22 cellular contexts compared by ENCODE assay signal in genomic region chr5:128345247-128345646, GRCh38.
DNase-seq lines count a peak whose midpoint lies in the region; ATAC-seq, FAIRE-seq and TF ChIP-seq lines count a peak whose summit lies in the region.
"Had no signal": no experiment of that assay in that cellular context is flagged by ENCODE, and none has a peak within 500 bp of the region (broad histone marks: within the 10 kb centered on the region; RNA-seq: fewer than 3 reads in every experiment).

No MANE protein-coding gene starts in this region.

- FAIRE-seq in HepG2 (lab: Jason Lieb, UNC), result no peak
- FAIRE-seq: D721Med, GM12891, GM18507, H54 had no signal

- no peaks in the 10 kb centered on the region for H3K27me3 ChIP-seq in left ventricle myocardium inferior (ENCODE audit: low read depth)
- H3K27me3 ChIP-seq in right atrium auricular region, result no peaks in the 10 kb centered on the region
- no peaks in the 10 kb centered on the region for H3K27me3 ChIP-seq in neuronal stem cell (ENCODE audit: control insufficient read depth in 3 of 3, insufficient read depth in 3 of 3, low read depth in 1 of 3, low read length in 3 of 3)
- H3K27me3 ChIP-seq in psoas muscle (ENCODE audit: insufficient read depth in 3 of 3, low read length in 2 of 3), result no peaks in the 10 kb centered on the region
- H3K27me3 ChIP-seq in HepG2 (ENCODE audit: control insufficient read depth in 1 of 2, insufficient read depth in 2 of 2, low read length in 2 of 2), result no peaks in the 10 kb centered on the region
- H3K27me3 ChIP-seq: BLaER1 had no signal

- no peaks in the 10 kb centered on the region for H3K79me2 ChIP-seq in HepG2 (ENCODE audit: insufficient read depth, low read length)

- H3K27me3 Mint-ChIP-seq in CD14-positive monocyte (ENCODE audit: low read depth in 3 of 3), result peaks cover 0 to 2% (median 1%) of the 10 kb centered on the region in 3 donors
- H3K27me3 Mint-ChIP-seq: B cell; CD4-positive, alpha-beta T cell had no signal

- peaks cover 43% of the 10 kb centered on the region for H3K4me1 ChIP-seq in left ventricle myocardium inferior
- H3K4me1 ChIP-seq in right atrium auricular region, result peaks cover 0 to 5% of the 10 kb centered on the region in 2 donors
- H3K4me1 ChIP-seq in neuronal stem cell (ENCODE audit: control insufficient read depth in 2 of 2, insufficient read depth in 1 of 2, low read depth in 1 of 2, low read length in 2 of 2), result no peaks in the 10 kb centered on the region
- peaks cover 3% of the 10 kb centered on the region for H3K4me1 ChIP-seq in psoas muscle
- H3K4me1 ChIP-seq in HepG2 (ENCODE audit: insufficient read depth, low read length), result no peaks in the 10 kb centered on the region
- H3K4me1 ChIP-seq: HAP-1 had no signal

- no peak overlapping the region for H3K23ac ChIP-seq in neuronal stem cell (ENCODE audit: low read depth, low read length, poor library complexity)

- H3K9me3 ChIP-seq in left ventricle myocardium inferior (replicated peaks) (no peaks in the 10 kb centered on the region), right atrium auricular region (no peaks in the 10 kb centered on the region), neuronal stem cell (replicated peaks in 1 of 2; ENCODE audit: control insufficient read depth in 2 of 2, insufficient read depth in 1 of 2, low read depth in 1 of 2, low read length in 2 of 2) (no peaks in the 10 kb centered on the region), psoas muscle (no peaks in the 10 kb centered on the region), HepG2 (ENCODE audit: low read length) (no peaks in the 10 kb centered on the region)
- H3K9me3 ChIP-seq: BLaER1, HAP-1 had no signal

- H2BK15ac ChIP-seq in neuronal stem cell (ENCODE audit: low read length), result no peak overlapping the region

- H3K4me1 Mint-ChIP-seq in CD14-positive monocyte, result peaks cover 23% of the 10 kb centered on the region
- H3K4me1 Mint-ChIP-seq: B cell; CD8-positive, alpha-beta memory T cell had no signal

- CTCF ChIA-PET in HepG2 (lab: Yijun Ruan, JAX; ENCODE audit: low intra/inter-chr PET ratio, low total read pairs), result no interaction called here

- H3K4me3 ChIP-seq in left ventricle myocardium inferior, result no peak overlapping the region
- no peak overlapping the region for H3K4me3 ChIP-seq in right atrium auricular region
- no peak overlapping the region for H3K4me3 ChIP-seq in neuronal stem cell (ENCODE audit: low read length in 2 of 2)
- no peak overlapping the region for H3K4me3 ChIP-seq in psoas muscle
- H3K4me3 ChIP-seq in HepG2 (replicated peaks in 1 of 3; ENCODE audit: insufficient read depth in 1 of 3, low read depth in 2 of 3, low read length in 3 of 3), result no peak overlapping the region
- H3K4me3 ChIP-seq: BLaER1, HAP-1 had no signal

- no peak for TF ChIP-seq EP300 in HepG2 (IDR thresholded peaks at IDR 0.05; ENCODE audit: low read depth in 2 of 2, low read length in 2 of 2)
- no peak for TF ChIP-seq EP300 in HepG2 (CRISPR knock-in tag; IDR thresholded peaks at IDR 0.05; ENCODE audit: borderline replicate concordance)

- ATAC-seq in psoas muscle, result no peak
- ATAC-seq in GM21447 (IDR thresholded peaks at IDR 0.05; ENCODE audit: unreplicated experiment), result no peak
- ATAC-seq in HepG2, result no peak

- H4K91ac ChIP-seq in neuronal stem cell (ENCODE audit: low read depth, low read length, poor library complexity), result no peak overlapping the region

- TF ChIP-seq RAD21 in HepG2 (CRISPR knock-in tag; IDR thresholded peaks at IDR 0.05), result no peak

- no peaks in the 10 kb centered on the region for H3K36me3 ChIP-seq in left ventricle myocardium inferior
- no peaks in the 10 kb centered on the region for H3K36me3 ChIP-seq in right atrium auricular region
- H3K36me3 ChIP-seq in neuronal stem cell (replicated peaks in 1 of 2; ENCODE audit: control insufficient read depth in 2 of 2, insufficient read depth in 2 of 2, low read length in 2 of 2), result peaks cover 31 to 96% of the 10 kb centered on the region in 2 donors
- no peaks in the 10 kb centered on the region for H3K36me3 ChIP-seq in psoas muscle (ENCODE audit: insufficient read depth in 1 of 2, low read depth in 1 of 2)
- H3K36me3 ChIP-seq in HepG2 (replicated peaks in 1 of 2; ENCODE audit: control insufficient read depth in 1 of 2, insufficient read depth in 2 of 2, low read length in 2 of 2), result no peaks in the 10 kb centered on the region
- H3K36me3 ChIP-seq: BLaER1 had no signal

- no peak overlapping the region for H2AFZ ChIP-seq in neuronal stem cell (ENCODE audit: low read length)
- H2AFZ ChIP-seq in HepG2 (ENCODE audit: low read length), result no peak overlapping the region

- H2BK12ac ChIP-seq in neuronal stem cell (ENCODE audit: low read length), result no peak overlapping the region

- no peak overlapping the region for H2BK120ac ChIP-seq in neuronal stem cell (ENCODE audit: low read depth, low read length)

- WGBS in neuronal stem cell (ENCODE audit: extremely low coverage in 2 of 2, insufficient read length in 2 of 2, insufficient replicate concordance in 1 of 2), 2 donors, result no CpG with 5 or more reads among the region's 16 CpGs
- whole genome bisulfite sequencing in psoas muscle, 3 donors, result 97 to 98% (median 97%) methylated on average over 16 of the region's 16 CpGs
- 35% methylated on average over 5 of the region's 16 CpGs for WGBS in HepG2 (ENCODE audit: low lambda C conversion rate)

- H2AK5ac ChIP-seq in neuronal stem cell (ENCODE audit: low read depth, low read length), result no peak overlapping the region

- peak overlapping the region in 1 of 7 donors; percentile 37 for H3K27ac Mint-ChIP-seq in CD14-positive monocyte
- H3K27ac Mint-ChIP-seq: B cell; CD4-positive, alpha-beta T cell; CD8-positive, alpha-beta memory T cell had no signal

- H3K18ac ChIP-seq in neuronal stem cell (ENCODE audit: low read length), result peak overlapping the region; percentile 31

- BruUV-seq in HepG2 (replicated peaks; lab: Mats Ljungman, UMichigan), result no TSS peak

- H3K4ac ChIP-seq in neuronal stem cell (ENCODE audit: low read length), result peak overlapping the region; percentile 55

- no peak overlapping the region for H4K8ac ChIP-seq in neuronal stem cell (ENCODE audit: low read depth, low read length)

- DNase-seq in left ventricle myocardium inferior (no peak), right atrium auricular region (ENCODE audit: low spot score) (no peak), neuronal stem cell (ENCODE audit: low spot score) (no peak), psoas muscle (no peak), CD14-positive monocyte (ENCODE audit: low spot score) (no peak), HepG2 (ENCODE audit: low spot score) (no peak)
- DNase-seq: CD4-positive, alpha-beta T cell; CD8-positive, alpha-beta memory T cell; DMS 273 treated with DMSO at 0.1 percent for 48 hours; DMS79; EL; GF-D8; GOT3 had no signal

- intact Hi-C loops in left ventricle myocardium inferior (cut with micrococcal nuclease) (no loop called here), psoas muscle (cut with DNase I) (no loop called here), CD14-positive monocyte (cut with micrococcal nuclease) (no loop called here), HepG2 (cut with micrococcal nuclease; ENCODE audit: unreplicated experiment) (no loop called here)

- POLR2A ChIA-PET in HepG2 (lab: Yijun Ruan, JAX), result no interaction called here

- H3K9ac ChIP-seq in neuronal stem cell (ENCODE audit: low read depth, low read length, poor library complexity) (no peak overlapping the region), HepG2 (ENCODE audit: insufficient read depth, low read depth, low read length) (no peak overlapping the region)
- H3K9ac ChIP-seq: BLaER1 had no signal

- peaks cover 44 to 49% of the 10 kb centered on the region in 2 donors for H3K36me3 Mint-ChIP-seq in CD14-positive monocyte
- H3K36me3 Mint-ChIP-seq: CD8-positive, alpha-beta memory T cell had no signal

- peaks cover 0 to 6% (median 0%) of the 10 kb centered on the region in 7 donors for H3K9me3 Mint-ChIP-seq in CD14-positive monocyte
- H3K9me3 Mint-ChIP-seq: CD4-positive, alpha-beta T cell had no signal

- no peak overlapping the region for H3K4me3 Mint-ChIP-seq in CD14-positive monocyte
- H3K4me3 Mint-ChIP-seq: B cell; CD4-positive, alpha-beta T cell; CD8-positive, alpha-beta memory T cell had no signal

- H4K20me1 ChIP-seq in HepG2 (ENCODE audit: insufficient read depth, low read length), result no peaks in the 10 kb centered on the region
- H4K20me1 ChIP-seq: BLaER1 had no signal

- H3K27ac ChIP-seq in left ventricle myocardium inferior (replicated peaks) (peak overlapping the region; percentile 59), right atrium auricular region (peak overlapping the region in 1 of 2 donors; percentile 1), neuronal stem cell (replicated peaks; ENCODE audit: low read length) (no peak overlapping the region), psoas muscle (peak overlapping the region; percentile 56), HepG2 (ENCODE audit: extremely low read length, insufficient read depth, low read length) (no peak overlapping the region)
- H3K27ac ChIP-seq: BLaER1, C4-2B had no signal

- H3K79me1 ChIP-seq in neuronal stem cell (ENCODE audit: low read depth, low read length), result no peaks in the 10 kb centered on the region

- H3K4me2 ChIP-seq in neuronal stem cell (ENCODE audit: insufficient read depth, low read length, poor library complexity, severe bottlenecking) (no peak overlapping the region), HepG2 (ENCODE audit: low read depth, low read length) (no peak overlapping the region)
- H3K4me2 ChIP-seq: BLaER1 had no signal

- in situ Hi-C loops in HepG2 (cut with HindIII; ENCODE audit: extremely low pct_ligation_motif_present, low pct_unique_long_range_greater_than_20kb), result no loop called here

- H3K14ac ChIP-seq in neuronal stem cell (ENCODE audit: low read length), result no peak overlapping the region

- no peak for TF ChIP-seq POLR2A in HepG2 (IDR thresholded peaks at IDR 0.05; ENCODE audit: insufficient read depth in 1 of 2, low read depth in 2 of 2, low read length in 2 of 2)

- peak overlapping the region; percentile 91 for H2BK5ac ChIP-seq in neuronal stem cell (ENCODE audit: low read length)

- TF ChIP-seq CTCF in left ventricle myocardium inferior (IDR thresholded peaks at IDR 0.05; ENCODE audit: borderline replicate concordance) (no peak), right atrium auricular region (IDR thresholded peaks at IDR 0.05) (no peak), psoas muscle (IDR thresholded peaks at IDR 0.05) (no peak), CD14-positive monocyte (IDR thresholded peaks at IDR 0.05) (no peak), HepG2 (CRISPR knock-in tag; IDR thresholded peaks at IDR 0.05) (no peak)

TF ChIP-seq in HepG2, 621 proteins besides CTCF, POLR2A, EP300 and RAD21 (continues in another document):
- TF ChIP-seq KMT2B (CRISPR knock-in tag; IDR thresholded peaks at IDR 0.05) (no peak), ZNF792 (CRISPR knock-in tag; IDR thresholded peaks at IDR 0.05) (no peak), IRF9 (CRISPR knock-in tag; IDR thresholded peaks at IDR 0.05; ENCODE audit: borderline replicate concordance) (no peak), SATB2 (CRISPR knock-in tag; IDR thresholded peaks at IDR 0.05) (no peak)

Comparison
In these comparisons a context has a peak if more than half of its experiments do, and no peak if none do; other contexts are left out.
1. H3K27ac ChIP-seq: peak in left ventricle myocardium inferior (single experiment) and psoas muscle (single experiment); none in neuronal stem cell (single experiment) and HepG2 (single experiment).